Comparison of ENCODE assay signal across 1 cellular context in the genomic region with DNA sequence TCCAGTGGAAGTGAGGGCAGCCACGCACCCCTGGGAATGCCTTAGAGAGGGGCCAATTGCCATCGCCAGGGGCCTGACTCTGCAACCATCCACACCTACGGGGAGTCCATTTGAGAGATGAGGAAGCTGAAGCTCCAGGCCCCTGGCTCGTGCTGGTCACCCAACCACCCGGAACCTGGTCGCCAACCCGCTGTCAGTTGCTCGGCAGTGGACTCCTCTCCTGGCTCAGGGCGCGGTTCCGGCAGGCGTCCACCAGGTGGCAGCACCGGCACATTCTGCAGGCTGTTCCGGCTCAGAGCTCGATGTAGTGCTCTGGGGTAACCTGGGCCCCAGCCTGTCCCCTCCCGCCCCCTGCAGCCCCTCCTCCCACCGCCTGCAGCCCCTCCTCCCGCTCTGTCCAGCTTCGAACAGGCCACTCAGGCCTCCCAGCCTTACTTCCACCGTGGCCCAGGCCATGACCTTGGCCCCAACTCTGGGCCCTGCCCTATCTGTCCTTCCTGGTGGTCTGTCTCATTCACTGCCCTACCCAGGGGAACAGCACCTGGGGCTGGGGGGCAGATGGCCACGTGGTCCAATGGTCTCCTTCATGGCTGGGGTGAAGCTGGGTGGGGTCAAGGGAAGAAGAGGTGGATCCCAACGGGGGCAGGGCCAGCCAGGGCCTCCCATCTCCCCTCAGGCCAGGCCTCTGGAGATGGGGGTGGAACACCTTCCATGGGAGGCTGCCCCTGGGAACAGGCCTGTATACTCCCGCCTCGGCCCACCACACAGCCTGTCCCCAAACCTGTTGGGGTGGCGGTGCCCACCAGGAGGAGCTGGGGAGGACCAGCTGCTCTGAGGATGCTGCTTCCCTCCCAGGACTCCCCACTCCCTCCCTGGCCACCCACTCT.
TF ChIP-seq lines count a peak whose summit lies in the region.

No MANE protein-coding gene starts in this region.

TF ChIP-seq in WTC11, 78 proteins besides CTCF, POLR2A, EP300 and RAD21 (continued from another document):
- TF ChIP-seq AFF4 (CRISPR knock-in tag; IDR thresholded peaks at IDR 0.05; ENCODE audit: borderline replicate concordance) = no peak
- no peak for TF ChIP-seq NFYB (CRISPR knock-in tag; conservative IDR thresholded peaks at IDR 0.05; ENCODE audit: low read depth)
